ENCODE assay signal across 8 cellular contexts in genomic region chr9:92763721-92764380, GRCh38. TPM values are rescaled to one million over a fixed set of nuclear protein-coding genes. Genes with fewer than 3 reads are reported as not detected.
DNase-seq lines count a peak whose midpoint lies in the region; ATAC-seq and TF ChIP-seq lines count a peak whose summit lies in the region.

No MANE protein-coding gene starts in this region.

- DNase-seq in GM12864 (ENCODE audit: low read depth) (no peak), epithelial cell of prostate (ENCODE audit: low read depth, low spot score) (no peak), KG1 (lab: John Stamatoyannopoulos, UW) (no peak)
- peak; percentile 32 for DNase-seq in activated CD4-positive, alpha-beta T cell treated with anti-CD3 and anti-CD28 coated beads for 48 hours

- H3K27ac ChIP-seq in epithelial cell of prostate: peak overlapping the region; percentile 96

- TF ChIP-seq CTCF in GM12864 (IDR thresholded peaks at IDR 0.05; ENCODE audit: low read depth, low read length, missing control alignments) (no peak), nephron (IDR thresholded peaks at IDR 0.05; ENCODE audit: unreplicated experiment in 3 of 3) (no peak)

- H3K9me3 Mint-ChIP-seq in IgD-negative memory B cell (no peaks in the 10 kb centered on the region), nephron (no peaks in the 10 kb centered on the region)

- H3K4me3 ChIP-seq in GM12864 (ENCODE audit: low read depth, low read length): peak overlapping the region; percentile 90

- H3K4me1 Mint-ChIP-seq in IgD-negative memory B cell: peaks cover 37 to 55% (median 53%) of the 10 kb centered on the region in 3 donors
- peaks cover 32% of the 10 kb centered on the region for H3K4me1 Mint-ChIP-seq in nephron

- peaks cover 2% of the 10 kb centered on the region for H3K36me3 Mint-ChIP-seq in IgD-negative memory B cell
- no peaks in the 10 kb centered on the region for H3K36me3 Mint-ChIP-seq in nephron (ENCODE audit: low read depth)

- peak overlapping the region; percentile 84 to 97 (median 95) for H3K27ac Mint-ChIP-seq in IgD-negative memory B cell
- H3K27ac Mint-ChIP-seq in nephron: peak overlapping the region in 2 of 3 experiments; percentile 41 to 54

- H3K4me3 Mint-ChIP-seq in IgD-negative memory B cell (peak overlapping the region; percentile 89 to 99 (median 98)), nephron (peak overlapping the region; percentile 97 to 98 (median 97))

- no peaks in the 10 kb centered on the region for H3K27me3 Mint-ChIP-seq in IgD-negative memory B cell
- H3K27me3 Mint-ChIP-seq in nephron (ENCODE audit: low read depth): peaks cover 3% of the 10 kb centered on the region

- ATAC-seq in GM21526 (IDR thresholded peaks at IDR 0.05; ENCODE audit: low FRiP score, unreplicated experiment) (no peak), GM21367 (IDR thresholded peaks at IDR 0.05; ENCODE audit: unreplicated experiment) (no peak)

RNA-seq across cellular contexts. Expression of gene BICD2, which starts 0.8 kb away (rescaled TPM):
- 32.8 TPM for polyA plus RNA-seq in IgD-negative memory B cell
